In the genomic region with DNA sequence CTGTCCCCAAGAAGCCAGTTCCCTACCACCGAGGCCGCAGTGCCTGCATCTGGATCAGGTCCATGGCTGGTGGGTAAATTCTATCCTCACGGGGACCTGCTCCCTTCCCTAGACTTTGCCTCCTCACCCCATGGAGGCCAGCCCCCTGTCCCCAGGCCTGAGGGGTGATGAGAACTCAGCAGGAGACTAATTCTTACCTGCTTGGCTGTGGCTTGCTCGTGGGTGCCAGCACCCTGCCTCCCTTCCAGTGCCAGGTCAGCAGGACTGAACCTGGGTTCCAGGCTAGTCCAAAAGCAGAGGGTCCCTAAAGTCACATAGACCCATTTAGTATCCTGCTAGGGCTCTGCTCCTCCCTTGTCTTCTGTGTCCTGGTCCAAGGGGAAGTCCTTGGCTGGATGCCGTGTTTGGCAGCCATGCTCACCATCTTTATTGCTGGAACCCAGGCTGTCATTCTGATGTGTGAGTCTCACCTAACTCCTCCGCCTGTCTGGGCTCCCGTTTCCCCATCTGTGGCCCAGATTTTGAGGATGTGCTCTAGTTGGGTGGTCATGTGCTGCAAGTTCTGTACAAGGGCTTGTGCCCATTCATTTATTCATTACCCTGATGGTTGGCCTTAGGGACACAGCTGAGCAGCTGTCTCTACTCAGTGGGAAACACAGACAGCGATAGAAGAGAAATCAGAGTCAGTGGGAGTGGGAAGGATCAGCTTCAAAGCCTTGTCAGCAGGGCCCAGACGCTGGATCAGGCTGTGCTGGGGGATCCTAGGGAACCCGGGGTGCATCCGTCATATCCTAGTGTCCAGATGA, we compare ENCODE assay signal across 1 cellular context.
TF ChIP-seq lines count a peak whose summit lies in the region.

No MANE protein-coding gene starts in this region.

TF ChIP-seq in endothelial cell of umbilical vein, 7 proteins besides CTCF, POLR2A, EP300 and RAD21:
- TF ChIP-seq FOS (IDR thresholded peaks at IDR 0.05; ENCODE audit: borderline replicate concordance, insufficient read depth, low read length), result no peak
- no peak for TF ChIP-seq EZH2 (IDR thresholded peaks at IDR 0.05; ENCODE audit: borderline replicate concordance, low read depth, low read length, severe bottlenecking)
- TF ChIP-seq JUN (IDR thresholded peaks at IDR 0.05; ENCODE audit: borderline replicate concordance, insufficient read depth, insufficient read length, low read depth), result no peak
- no peak for TF ChIP-seq GATA2 (IDR thresholded peaks at IDR 0.05; ENCODE audit: insufficient read depth, insufficient read length, low read depth, low read length)
- no peak for TF ChIP-seq MAX (IDR thresholded peaks at IDR 0.05; ENCODE audit: insufficient read depth, insufficient read length)
- no peak for TF ChIP-seq MYC (IDR thresholded peaks at IDR 0.05; ENCODE audit: low read depth, low read length)
- no peak for TF ChIP-seq POLR2AphosphoS5 (IDR thresholded peaks at IDR 0.05; ENCODE audit: insufficient read depth, low read depth, low read length)
